ENCODE assay signal across 12 cellular contexts in the genomic region with DNA sequence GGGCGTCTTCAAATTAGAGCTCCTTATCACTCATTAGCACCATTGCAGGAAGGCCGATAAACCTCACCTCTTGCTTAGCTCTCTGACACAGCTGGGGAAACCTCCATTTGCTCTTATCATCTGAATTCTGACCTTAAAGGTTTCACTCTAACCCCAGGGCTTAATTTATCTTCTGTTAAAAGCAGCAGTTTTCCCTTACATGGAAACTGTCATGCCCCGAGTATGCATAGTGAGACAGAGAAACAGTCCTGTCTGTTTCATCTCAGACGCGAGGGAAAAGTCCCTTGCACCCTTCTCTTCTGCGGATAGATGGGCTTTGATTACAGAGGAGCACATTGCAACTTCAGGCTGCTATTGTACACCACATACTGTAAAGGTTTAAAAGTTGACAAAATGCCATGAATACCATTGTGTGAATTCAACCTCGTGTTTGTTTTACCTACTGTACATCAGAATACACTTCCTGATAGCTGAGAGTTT.
DNase-seq lines count a peak whose midpoint lies in the region; ATAC-seq, FAIRE-seq and TF ChIP-seq lines count a peak whose summit lies in the region.
"Had no signal": no experiment of that assay in that cellular context is flagged by ENCODE, and none has a peak within 500 bp of the region (broad histone marks: within the 10 kb centered on the region; RNA-seq: fewer than 3 reads in every experiment).

No MANE protein-coding gene starts in this region.

- ATAC-seq in GM19395 (IDR thresholded peaks at IDR 0.05; ENCODE audit: unreplicated experiment) (peak; percentile 64), IMR-90 (ENCODE audit: low read depth) (peak; percentile 86), pancreas (peak in 3 of 4 donors; percentile 29 to 37 (median 36)), upper lobe of left lung (ENCODE audit: low FRiP score in 2 of 2) (no peak)
- ATAC-seq: naive thymus-derived CD4-positive, alpha-beta T cell; stimulated activated naive CD8-positive, alpha-beta T cell treated with anti-CD3 and anti-CD28 coated beads, Interleukin-15, amount 100 ng/mL, for 72 hours had no signal

- peak overlapping the region; percentile 87 for H3K18ac ChIP-seq in IMR-90 (ENCODE audit: low read depth, low read length)

- peak overlapping the region; percentile 78 for H4K5ac ChIP-seq in IMR-90 (ENCODE audit: low read depth, low read length)

- H3K56ac ChIP-seq in IMR-90 (ENCODE audit: extremely low read depth, insufficient read depth, low read length): peak overlapping the region; percentile 53

- H3K4ac ChIP-seq in IMR-90 (ENCODE audit: low read depth, low read length): peak overlapping the region; percentile 77

- dilution Hi-C loops in IMR-90 (cut with HindIII; ENCODE audit: low sequenced_read_pairs, unreplicated experiment): no loop called here

- H3K27me3 ChIP-seq in IMR-90 (ENCODE audit: control insufficient read depth, insufficient read depth, low read length) (no peaks in the 10 kb centered on the region), pancreas (peaks cover 0 to 3% (median 0%) of the 10 kb centered on the region in 4 donors), upper lobe of left lung (no peaks in the 10 kb centered on the region)

- no peak for FAIRE-seq in pancreas (lab: Jason Lieb, UNC)

- CTCF ChIA-PET in IMR-90 (lab: Yijun Ruan, JAX): interaction anchor here (0.7 to 1.6 kb wide), 4 partner anchors 9 to 190 kb away, joined by 3 to 4 read pairs (median 4); no protein-coding TSS in a partner anchor

- BruUV-seq in IMR-90 (replicated peaks; lab: Mats Ljungman, UMichigan): no TSS peak

- H3K79me1 ChIP-seq in IMR-90 (ENCODE audit: low read depth in 1 of 2, low read length in 2 of 2): no peaks in the 10 kb centered on the region

- peak overlapping the region; percentile 22 for H3K9ac ChIP-seq in IMR-90 (ENCODE audit: low read depth, low read length)

- peak overlapping the region; percentile 90 for H2BK5ac ChIP-seq in IMR-90 (ENCODE audit: low read depth, low read length, poor library complexity, severe bottlenecking)

- peak overlapping the region; percentile 24 for H2AFZ ChIP-seq in IMR-90 (replicated peaks; ENCODE audit: low read length, poor library complexity)

- H3K14ac ChIP-seq in IMR-90 (replicated peaks; ENCODE audit: low read depth, low read length): peak overlapping the region; percentile 78

- peak overlapping the region; percentile 83 for H2BK20ac ChIP-seq in IMR-90 (ENCODE audit: low read depth, low read length)

- peaks cover 13% of the 10 kb centered on the region for H3K4me1 ChIP-seq in IMR-90 (ENCODE audit: control insufficient read depth, insufficient read depth, low read length)
- no peaks in the 10 kb centered on the region for H3K4me1 ChIP-seq in pancreas
- peaks cover 0 to 4% (median 0%) of the 10 kb centered on the region in 4 donors for H3K4me1 ChIP-seq in upper lobe of left lung

- H2BK120ac ChIP-seq in IMR-90 (ENCODE audit: low read depth, low read length): peak overlapping the region; percentile 88

- no peak for TF ChIP-seq CTCF in IMR-90 (conservative IDR thresholded peaks at IDR 0.05; ENCODE audit: low read depth, low read length)
- no peak for TF ChIP-seq CTCF in pancreas (IDR thresholded peaks at IDR 0.05)
- TF ChIP-seq CTCF in upper lobe of left lung (IDR thresholded peaks at IDR 0.05): no peak
- TF ChIP-seq CTCF in GM20000 (IDR thresholded peaks at IDR 0.05; ENCODE audit: extremely low read depth, missing control alignments): no peak

- H4K20me1 ChIP-seq in IMR-90 (ENCODE audit: insufficient read depth, low read length): no peaks in the 10 kb centered on the region

- H3K23ac ChIP-seq in IMR-90 (ENCODE audit: low read depth, low read length): peak overlapping the region; percentile 55

- peak overlapping the region; percentile 30; the same call in 1 of the 2 replicates for H2AK5ac ChIP-seq in IMR-90 (ENCODE audit: low read depth, low read length)

- H4K91ac ChIP-seq in IMR-90 (ENCODE audit: insufficient read depth, low read depth, low read length): peak overlapping the region; percentile 94

- no peaks in the 10 kb centered on the region for H3K36me3 ChIP-seq in IMR-90 (ENCODE audit: control insufficient read depth, insufficient read depth, low read length)
- H3K36me3 ChIP-seq in pancreas: no peaks in the 10 kb centered on the region
- H3K36me3 ChIP-seq in upper lobe of left lung: no peaks in the 10 kb centered on the region

- intact Hi-C loops in IMR-90 (cut with micrococcal nuclease) (loop anchor here (5.0 kb wide), 2 partner anchors 44 to 109 kb away; no protein-coding TSS in a partner anchor), pancreas (cut with DNase I) (no loop called here)

- no peaks in the 10 kb centered on the region for H3K9me1 ChIP-seq in IMR-90 (ENCODE audit: insufficient read depth, low read length)

- peak overlapping the region; percentile 31; the same call in 1 of the 2 replicates for H3K4me2 ChIP-seq in IMR-90 (ENCODE audit: low read depth, low read length)

- no peak overlapping the region for H3K4me3 ChIP-seq in IMR-90 (ENCODE audit: insufficient read depth, low read depth, low read length)
- no peak overlapping the region for H3K4me3 ChIP-seq in pancreas
- H3K4me3 ChIP-seq in upper lobe of left lung: no peak overlapping the region

- in situ Hi-C loops in IMR-90 (cut with MboI; ENCODE audit: low sequenced_read_pairs): no loop called here

- H3K9me3 ChIP-seq in IMR-90 (ENCODE audit: control insufficient read depth, insufficient read depth, low read length): no peaks in the 10 kb centered on the region
- H3K9me3 ChIP-seq in pancreas: no peaks in the 10 kb centered on the region
- no peaks in the 10 kb centered on the region for H3K9me3 ChIP-seq in upper lobe of left lung

- TF ChIP-seq POLR2A in IMR-90 (IDR thresholded peaks at IDR 0.05; ENCODE audit: low read depth, low read length): no peak
- no peak for TF ChIP-seq POLR2A in upper lobe of left lung (IDR thresholded peaks at IDR 0.05)

- 17% methylated on average over 1 of the region's 7 CpGs; no CpG with 5 or more reads in 1 of the 2 experiments for WGBS in IMR-90 (ENCODE audit: extremely low coverage in 2 of 2, insufficient read length in 1 of 2), 2 experiments
- 27 to 35% methylated on average over 7 of the region's 7 CpGs for WGBS in pancreas, 2 donors
- 48 to 62% methylated on average over 7 of the region's 7 CpGs for WGBS in upper lobe of left lung, 2 donors

- POLR2A ChIA-PET in IMR-90 (lab: Charles Lee; ENCODE audit: unreplicated experiment): no interaction called here

- no peak for TF ChIP-seq EP300 in upper lobe of left lung (IDR thresholded peaks at IDR 0.05)

- no peak for TF ChIP-seq RAD21 in IMR-90 (IDR thresholded peaks at IDR 0.05; ENCODE audit: low read length)

- H2BK15ac ChIP-seq in IMR-90 (ENCODE audit: low read depth, low read length): peak overlapping the region; percentile 77; the same call in 2 of the 3 replicates

- DNase-seq in IMR-90: peak; percentile 72
- peak; percentile 60 for DNase-seq in dermis blood vessel endothelial cell
- DNase-seq in pancreas: no peak
- DNase-seq in upper lobe of left lung: no peak
- no peak for DNase-seq in GM20000 (ENCODE audit: low spot score)
- DNase-seq in Ammon's horn (ENCODE audit: low spot score): no peak
- DNase-seq: cortex of kidney; DMS79; naive thymus-derived CD4-positive, alpha-beta T cell; NCI-H774; stimulated activated naive CD8-positive, alpha-beta T cell treated with anti-CD3 and anti-CD28 coated beads, Interleukin-15, amount 100 ng/mL, for 72 hours had no signal

- peak overlapping the region; percentile 54 to 87 for H4K8ac ChIP-seq in IMR-90 (ENCODE audit: low read depth in 2 of 2, low read length in 2 of 2)

- no peak overlapping the region for H2AK9ac ChIP-seq in IMR-90 (replicated peaks; ENCODE audit: low read depth, low read length, poor library complexity)

- peak overlapping the region; percentile 68 for H3K27ac ChIP-seq in IMR-90 (ENCODE audit: insufficient read depth, low read length)
- no peak overlapping the region for H3K27ac ChIP-seq in pancreas
- H3K27ac ChIP-seq in upper lobe of left lung: no peak overlapping the region

TF ChIP-seq in IMR-90, 13 proteins besides CTCF, POLR2A, EP300 and RAD21:
- TF ChIP-seq MAFK (IDR thresholded peaks at IDR 0.05; ENCODE audit: low read depth, low read length) (no peak), RCOR1 (IDR thresholded peaks at IDR 0.05; ENCODE audit: insufficient replicate concordance, low read length) (no peak), CHD1 (IDR thresholded peaks at IDR 0.05; ENCODE audit: low read depth, low read length) (no peak), NFE2L2 (IDR thresholded peaks at IDR 0.05; ENCODE audit: low read depth, low read length) (no peak), RFX5 (IDR thresholded peaks at IDR 0.05; ENCODE audit: low read depth, low read length) (no peak), MAZ (IDR thresholded peaks at IDR 0.05; ENCODE audit: borderline replicate concordance, low read depth, low read length) (no peak), CEBPB (IDR thresholded peaks at IDR 0.05; ENCODE audit: low read depth, low read length) (no peak), BHLHE40 (IDR thresholded peaks at IDR 0.05; ENCODE audit: low read depth, low read length) (no peak)
- TF ChIP-seq, protein P1, sequence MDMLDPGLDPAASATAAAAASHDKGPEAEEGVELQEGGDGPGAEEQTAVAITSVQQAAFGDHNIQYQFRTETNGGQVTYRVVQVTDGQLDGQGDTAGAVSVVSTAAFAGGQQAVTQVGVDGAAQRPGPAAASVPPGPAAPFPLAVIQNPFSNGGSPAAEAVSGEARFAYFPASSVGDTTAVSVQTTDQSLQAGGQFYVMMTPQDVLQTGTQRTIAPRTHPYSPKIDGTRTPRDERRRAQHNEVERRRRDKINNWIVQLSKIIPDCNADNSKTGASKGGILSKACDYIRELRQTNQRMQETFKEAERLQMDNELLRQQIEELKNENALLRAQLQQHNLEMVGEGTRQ (IDR thresholded peaks at IDR 0.05; ENCODE audit: low read depth, low read length): no peak

Comparison
In these comparisons a context has a peak if more than half of its experiments do, and no peak if none do; other contexts are left out.
1. ATAC-seq: peak in GM19395 (single experiment), IMR-90 (single experiment) and pancreas (3 of 4); none in upper lobe of left lung (0 of 2).
2. DNase-seq: peak in IMR-90 (single experiment) and dermis blood vessel endothelial cell (single experiment); none in pancreas (0 of 6), upper lobe of left lung (0 of 2), GM20000 (single experiment) and Ammon's horn (single experiment).